ENCODE assay signal across 1 cellular context in genomic region chr17:50507871-50508572, GRCh38.
A peak's percentile ranks its signal among the peaks of the same experiment; 100 is the strongest.
TF ChIP-seq lines count a peak whose summit lies in the region.

Gene MYCBPAP, plus strand, starts transcription at chr17:50508439. Its CDS starts 236 bp downstream, at chr17:50508675.

TF ChIP-seq in H1, 55 proteins besides CTCF, POLR2A, EP300 and RAD21:
- TF ChIP-seq NRF1 (IDR thresholded peaks at IDR 0.05; ENCODE audit: low read depth, low read length) (peak; percentile 57), SRF (IDR thresholded peaks at IDR 0.05; ENCODE audit: low read depth, low read length) (peak; percentile 7; the same call in 1 of the 2 replicates), HDAC2 (IDR thresholded peaks at IDR 0.05; ENCODE audit: borderline replicate concordance in 1 of 2, low read depth in 2 of 2, low read length in 2 of 2) (no peak), JUND (IDR thresholded peaks at IDR 0.05; ENCODE audit: low read length) (peak; percentile 38; the same call in 1 of the 2 replicates), POU5F1 (IDR thresholded peaks at IDR 0.05; ENCODE audit: low read depth, low read length) (no peak), TAF1 (IDR thresholded peaks at IDR 0.05; ENCODE audit: low read depth, low read length) (peak; percentile 62), E2F6 (IDR thresholded peaks at IDR 0.05) (peak; percentile 89), SP2 (IDR thresholded peaks at IDR 0.05; ENCODE audit: low read length) (no peak), NANOG (IDR thresholded peaks at IDR 0.05; ENCODE audit: insufficient read depth, low read depth, low read length, poor library complexity, severe bottlenecking) (peak; percentile 8), PHF8 (conservative IDR thresholded peaks at IDR 0.05; ENCODE audit: low read depth, low read length) (peak; percentile 69), YY1 (IDR thresholded peaks at IDR 0.05; ENCODE audit: low read depth, low read length) (no peak), TAF7 (optimal IDR thresholded peaks at IDR 0.05; ENCODE audit: borderline replicate concordance, low read depth, low read length) (peak; percentile 60), RBBP5 (IDR thresholded peaks at IDR 0.05; ENCODE audit: borderline replicate concordance, low read depth, low read length) (0 out of 2 replicates have a peak, but pooled peaks have one; percentile 61), MAX (IDR thresholded peaks at IDR 0.05) (peak; percentile 45; the same call in 1 of the 2 replicates), BRCA1 (IDR thresholded peaks at IDR 0.05; ENCODE audit: low read depth, low read length) (no peak), BCL11A (IDR thresholded peaks at IDR 0.05; ENCODE audit: low read depth in 2 of 2, low read length in 2 of 2) (no peak), CHD2 (IDR thresholded peaks at IDR 0.05; ENCODE audit: low read length) (no peak), SUZ12 (IDR thresholded peaks at IDR 0.05; ENCODE audit: low read length) (no peak), CREB1 (IDR thresholded peaks at IDR 0.05) (peak; percentile 97), KDM4A (IDR thresholded peaks at IDR 0.05; ENCODE audit: low read depth, low read length, severe bottlenecking) (peak; percentile 72), ASH2L (IDR thresholded peaks at IDR 0.05; ENCODE audit: low read length) (peak; percentile 69)
